In the genomic region with DNA sequence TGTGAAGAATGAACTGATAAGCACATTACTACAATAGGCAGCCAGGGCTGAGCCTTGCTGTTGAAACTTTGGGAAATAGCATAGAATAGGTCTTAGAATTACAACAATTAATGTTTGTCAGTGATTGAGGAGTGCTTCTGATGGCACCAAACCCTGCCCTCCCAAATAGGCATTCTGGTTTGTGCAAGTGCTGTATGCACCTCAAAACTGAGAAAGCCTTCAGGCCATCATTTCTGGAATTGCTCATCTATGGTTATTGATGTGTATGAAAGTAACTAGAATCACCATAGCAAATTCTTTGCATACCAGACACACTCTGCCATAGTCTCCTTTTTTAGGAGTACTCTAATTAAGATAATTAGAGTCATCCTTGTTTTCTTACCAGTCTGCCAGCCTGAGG, we compare ENCODE assay signal across 18 cellular contexts.
"Had no signal": no experiment of that assay in that cellular context is flagged by ENCODE, and none has a peak within 500 bp of the region (broad histone marks: within the 10 kb centered on the region; RNA-seq: fewer than 3 reads in every experiment).

No MANE protein-coding gene starts in this region.

- H3K36me3 ChIP-seq: right atrium auricular region, suprapubic skin, upper lobe of left lung had no signal

- H3K27ac ChIP-seq: right atrium auricular region, skin epidermis, suprapubic skin, upper lobe of left lung had no signal

- H3K9me3 ChIP-seq: right atrium auricular region, suprapubic skin, upper lobe of left lung had no signal

- DNase-seq: activated CD4-positive, alpha-beta T cell treated with anti-CD3 and anti-CD28 coated beads, Interleukin-2, amount 50 U/mL, for 1 hour; activated CD4-positive, CD25-positive, alpha-beta regulatory T cell; activated CD8-positive, alpha-beta memory T cell treated with anti-CD3 and anti-CD28 coated beads for 24 hours; activated naive CD4-positive, alpha-beta T cell treated with anti-CD3 and anti-CD28 coated beads for 36 hours; activated naive CD8-positive, alpha-beta T cell treated with anti-CD3 and anti-CD28 coated beads, Interleukin-2, amount 50 U/mL, for 24 hours; aorta; kidney; left ventricle myocardium superior; mesenchymal stem cell; nucleus accumbens; posterior cingulate gyrus; stimulated activated CD4-positive, alpha-beta T cell treated with anti-CD3 and anti-CD28 coated beads, Interleukin-15, amount 100 ng/mL, for 24 hours; stimulated activated CD4-positive, alpha-beta T cell treated with anti-CD3 and anti-CD28 coated beads, Interleukin-4, amount 100 ng/mL, for 4 hours; SW 1271; upper lobe of left lung had no signal

- H3K4me3 ChIP-seq: right atrium auricular region, skin epidermis, suprapubic skin, upper lobe of left lung had no signal

- H3K4me1 ChIP-seq: right atrium auricular region, suprapubic skin, upper lobe of left lung had no signal

- H3K27me3 ChIP-seq: right atrium auricular region, suprapubic skin, upper lobe of left lung had no signal
